Comparison of ENCODE assay signal across 23 cellular contexts in the genomic region with DNA sequence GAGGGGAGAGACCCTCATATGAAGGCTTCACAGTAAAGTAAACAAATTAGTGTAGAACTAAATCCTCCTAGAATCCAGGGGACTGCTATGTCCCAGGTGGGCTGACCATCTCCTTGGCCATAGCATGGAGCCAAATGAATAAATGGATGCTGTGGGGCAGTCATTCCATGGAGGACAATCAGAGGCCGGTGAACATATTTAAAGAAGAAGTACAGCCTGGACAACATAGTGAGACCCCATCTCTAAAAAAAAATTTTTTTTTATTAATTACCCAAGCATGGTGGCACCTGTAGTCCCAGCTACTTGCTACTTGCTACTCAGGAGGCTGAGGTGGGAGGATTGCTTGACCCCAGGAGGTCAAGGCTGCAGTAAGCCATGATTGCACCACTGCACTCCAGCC.
"Had no signal": no experiment of that assay in that cellular context is flagged by ENCODE, and none has a peak within 500 bp of the region (broad histone marks: within the 10 kb centered on the region; RNA-seq: fewer than 3 reads in every experiment).

No MANE protein-coding gene starts in this region.

- H3K9me3 ChIP-seq: pancreas, tibial artery had no signal

- H3K27me3 Mint-ChIP-seq: activated B cell treated with CpG ODN at 0.5 μM for 24 hours; activated CD4-positive, alpha-beta memory T cell treated with anti-CD3 and anti-CD28 coated beads for 36 hours; activated naive CD8-positive, alpha-beta T cell treated with anti-CD3 and anti-CD28 coated beads, Interleukin-2, amount 50 U/mL, for 24 hours; brain; effector memory CD8-positive, alpha-beta T cell; stimulated activated naive CD8-positive, alpha-beta T cell treated with anti-CD3 and anti-CD28 coated beads, Interleukin-15, Interleukin-2, amounts not matched to agents 100 ng/mL and 50 ng/mL, for 24 hours had no signal

- H3K27me3 ChIP-seq: dorsolateral prefrontal cortex, pancreas, tibial artery had no signal

- H3K4me3 ChIP-seq: dorsolateral prefrontal cortex, pancreas, tibial artery had no signal

- H3K9me3 Mint-ChIP-seq: activated B cell treated with CpG ODN at 0.5 μM for 24 hours; activated CD4-positive, alpha-beta memory T cell treated with anti-CD3 and anti-CD28 coated beads for 36 hours; activated naive CD8-positive, alpha-beta T cell treated with anti-CD3 and anti-CD28 coated beads, Interleukin-2, amount 50 U/mL, for 24 hours; brain; effector memory CD8-positive, alpha-beta T cell; memory B cell; natural killer cell treated with Interleukin-12 subunit alpha and Interleukin-12 subunit beta and Interleukin-15 and Interleukin-18, amount 100 ng/mL, for 72 hours; stimulated activated naive CD8-positive, alpha-beta T cell treated with anti-CD3 and anti-CD28 coated beads, Interleukin-15, Interleukin-2, amounts not matched to agents 100 ng/mL and 50 ng/mL, for 24 hours had no signal

- ATAC-seq: activated naive CD8-positive, alpha-beta T cell treated with anti-CD3 and anti-CD28 coated beads, Interleukin-2, amount 50 U/mL, for 24 hours; effector memory CD8-positive, alpha-beta T cell; esophagus mucosa; left ventricle myocardium superior; natural killer cell treated with Interleukin-12 subunit alpha and Interleukin-12 subunit beta and Interleukin-15 and Interleukin-18, amount 100 ng/mL, for 72 hours; right cardiac atrium had no signal

- H3K36me3 ChIP-seq: pancreas, tibial artery had no signal

- H3K4me1 Mint-ChIP-seq: memory B cell had no signal

- H3K27ac ChIP-seq: dorsolateral prefrontal cortex, pancreas, tibial artery had no signal

- H3K36me3 Mint-ChIP-seq: activated CD4-positive, alpha-beta memory T cell treated with anti-CD3 and anti-CD28 coated beads for 36 hours; brain; memory B cell; natural killer cell treated with Interleukin-12 subunit alpha and Interleukin-12 subunit beta and Interleukin-15 and Interleukin-18, amount 100 ng/mL, for 72 hours had no signal

- H3K4me3 Mint-ChIP-seq: activated B cell treated with CpG ODN at 0.5 μM for 24 hours; activated CD4-positive, alpha-beta memory T cell treated with anti-CD3 and anti-CD28 coated beads for 36 hours; activated naive CD8-positive, alpha-beta T cell treated with anti-CD3 and anti-CD28 coated beads, Interleukin-2, amount 50 U/mL, for 24 hours; effector memory CD8-positive, alpha-beta T cell; memory B cell; natural killer cell treated with Interleukin-12 subunit alpha and Interleukin-12 subunit beta and Interleukin-15 and Interleukin-18, amount 100 ng/mL, for 72 hours; stimulated activated naive CD8-positive, alpha-beta T cell treated with anti-CD3 and anti-CD28 coated beads, Interleukin-15, Interleukin-2, amounts not matched to agents 100 ng/mL and 50 ng/mL, for 24 hours had no signal

- DNase-seq: activated B cell treated with CpG ODN at 0.5 μM for 24 hours; activated CD4-positive, alpha-beta T cell treated with anti-CD3 and anti-CD28 coated beads for 48 hours; activated gamma-delta T cell; activated naive CD4-positive, alpha-beta T cell treated with anti-CD3 and anti-CD28 coated beads, Interleukin-2, amount 50 U/mL, for 16 hours; activated naive CD8-positive, alpha-beta T cell treated with anti-CD3 and anti-CD28 coated beads, Interleukin-2, amount 50 U/mL, for 24 hours; activated T-cell treated with anti-CD3 and anti-CD28 coated beads, Interleukin-2, amount 50 U/mL, for 1 hour; central memory CD4-positive, alpha-beta T cell; effector memory CD8-positive, alpha-beta T cell; foreskin melanocyte; left ventricle myocardium superior; right cardiac atrium; stimulated activated CD4-positive, alpha-beta T cell treated with anti-CD3 and anti-CD28 coated beads, Interleukin-12 subunit alpha, Interleukin-12 subunit beta, amount 100 ng/mL, for 4 hours; stimulated activated CD4-positive, alpha-beta T cell treated with anti-CD3 and anti-CD28 coated beads, Interleukin-4, amount 100 ng/mL, for 4 hours; T1000 had no signal

- H3K27ac Mint-ChIP-seq: activated B cell treated with CpG ODN at 0.5 μM for 24 hours; activated naive CD8-positive, alpha-beta T cell treated with anti-CD3 and anti-CD28 coated beads, Interleukin-2, amount 50 U/mL, for 24 hours; effector memory CD8-positive, alpha-beta T cell; memory B cell; natural killer cell treated with Interleukin-12 subunit alpha and Interleukin-12 subunit beta and Interleukin-15 and Interleukin-18, amount 100 ng/mL, for 72 hours had no signal
